Comparison of ENCODE assay signal across 12 cellular contexts in the genomic region with DNA sequence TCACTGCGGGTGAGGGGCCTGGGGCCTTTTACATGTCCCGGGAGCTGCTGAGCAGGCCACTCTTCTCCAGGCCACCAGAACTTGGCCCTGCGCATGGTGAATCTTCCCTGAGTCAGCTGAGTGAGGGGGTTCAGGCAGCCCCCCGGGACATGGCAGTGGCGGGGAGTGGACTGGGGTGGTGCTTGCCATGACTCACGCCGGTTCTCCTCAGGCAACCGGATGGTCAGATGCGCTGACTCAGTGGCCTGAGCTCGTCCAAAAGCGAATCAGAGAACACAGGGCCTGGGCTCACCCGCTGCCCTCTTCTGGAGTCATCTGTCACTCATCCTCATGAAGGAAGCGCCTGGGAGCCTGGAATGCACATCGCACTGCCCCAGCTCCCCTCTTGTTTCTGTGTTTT. TPM values are rescaled to one million over a fixed set of nuclear protein-coding genes. Genes with fewer than 3 reads are reported as not detected.
DNase-seq lines count a peak whose midpoint lies in the region; ATAC-seq, FAIRE-seq and TF ChIP-seq lines count a peak whose summit lies in the region.
"Had no signal": no experiment of that assay in that cellular context is flagged by ENCODE, and none has a peak within 500 bp of the region (broad histone marks: within the 10 kb centered on the region; RNA-seq: fewer than 3 reads in every experiment).

No MANE protein-coding gene starts in this region.

- H3K27ac ChIP-seq in SJSA1 (no peak overlapping the region), fibroblast of lung (ENCODE audit: insufficient read depth, low read length) (peak overlapping the region; percentile 22), pancreas (no peak overlapping the region)
- H3K27ac ChIP-seq: C4-2B had no signal

- H3K4me1 ChIP-seq in SJSA1 (replicated peaks) (peaks cover 16% of the 10 kb centered on the region), fibroblast of lung (ENCODE audit: control insufficient read depth, extremely low read depth, insufficient read depth, low read length) (peaks cover 5% of the 10 kb centered on the region), pancreas (no peaks in the 10 kb centered on the region)

- H3K36me3 Mint-ChIP-seq in natural killer cell treated with Interleukin-12 subunit alpha and Interleukin-12 subunit beta and Interleukin-15 and Interleukin-18, amount 100 ng/mL, for 72 hours: no peaks in the 10 kb centered on the region

- H3K4me3 Mint-ChIP-seq in natural killer cell treated with Interleukin-12 subunit alpha and Interleukin-12 subunit beta and Interleukin-15 and Interleukin-18, amount 100 ng/mL, for 72 hours: no peak overlapping the region

- H3K4me3 ChIP-seq in AG09309 (ENCODE audit: control insufficient read depth, low read depth, low read length): peak overlapping the region; percentile 23
- H3K4me3 ChIP-seq in SJSA1: no peak overlapping the region
- H3K4me3 ChIP-seq in fibroblast of lung (replicated peaks in 1 of 4; ENCODE audit: control extremely low read depth in 1 of 4, insufficient read depth in 1 of 4, low read depth in 3 of 4, low read length in 4 of 4): no peak overlapping the region
- no peak overlapping the region for H3K4me3 ChIP-seq in pancreas

- no peaks in the 10 kb centered on the region for H3K36me3 ChIP-seq in SJSA1
- H3K36me3 ChIP-seq in fibroblast of lung (ENCODE audit: control insufficient read depth, insufficient read depth, low read length): no peaks in the 10 kb centered on the region
- no peaks in the 10 kb centered on the region for H3K36me3 ChIP-seq in pancreas

- no peak overlapping the region for H3K27ac Mint-ChIP-seq in natural killer cell treated with Interleukin-12 subunit alpha and Interleukin-12 subunit beta and Interleukin-15 and Interleukin-18, amount 100 ng/mL, for 72 hours

- ATAC-seq in pancreas: peak in 3 of 4 donors; percentile 23 to 48 (median 37)
- no peak for ATAC-seq in HG02623 (IDR thresholded peaks at IDR 0.05; ENCODE audit: unreplicated experiment)
- no peak for ATAC-seq in natural killer cell treated with Interleukin-12 subunit alpha and Interleukin-12 subunit beta and Interleukin-15 and Interleukin-18, amount 100 ng/mL, for 72 hours

- 93 to 94% methylated on average over 14 of the region's 14 CpGs for WGBS in pancreas, 2 donors

- no peaks in the 10 kb centered on the region for H3K79me2 ChIP-seq in fibroblast of lung (ENCODE audit: control insufficient read depth, insufficient read depth, low read length)

- no peaks in the 10 kb centered on the region for H3K4me1 Mint-ChIP-seq in natural killer cell treated with Interleukin-12 subunit alpha and Interleukin-12 subunit beta and Interleukin-15 and Interleukin-18, amount 100 ng/mL, for 72 hours (ENCODE audit: low read depth in 2 of 2)

- DNase-seq in AG09309 (ENCODE audit: low read depth) (peak; percentile 58), SJSA1 (ENCODE audit: low read depth in 1 of 2, low spot score in 2 of 2) (peak; percentile 25 to 61), fibroblast of lung (ENCODE audit: low read depth in 2 of 2) (peak; percentile 78 to 91), pancreas (peak in 1 of 6 donors; percentile 43), NOMO-1 treated with DMSO at 0.1 percent for 48 hours (lab: John Stamatoyannopoulos, UW; ENCODE audit: unreplicated experiment) (no peak)
- DNase-seq in activated CD4-positive, alpha-beta T cell treated with anti-CD3 and anti-CD28 coated beads for 1 hour: no peak
- DNase-seq in natural killer cell treated with Interleukin-12 subunit alpha and Interleukin-12 subunit beta and Interleukin-15 and Interleukin-18, amount 100 ng/mL, for 72 hours (ENCODE audit: low spot score): no peak
- DNase-seq: effector CD8-positive, alpha-beta T cell; Kasumi-1; RPMI8226 had no signal

- peaks cover 14% of the 10 kb centered on the region in 2 donors for H3K27me3 Mint-ChIP-seq in natural killer cell treated with Interleukin-12 subunit alpha and Interleukin-12 subunit beta and Interleukin-15 and Interleukin-18, amount 100 ng/mL, for 72 hours

- H2AFZ ChIP-seq in fibroblast of lung (ENCODE audit: low read length): no peak overlapping the region

- no peaks in the 10 kb centered on the region for H3K9me3 Mint-ChIP-seq in natural killer cell treated with Interleukin-12 subunit alpha and Interleukin-12 subunit beta and Interleukin-15 and Interleukin-18, amount 100 ng/mL, for 72 hours

- H3K9me3 ChIP-seq in SJSA1 (replicated peaks) (no peaks in the 10 kb centered on the region), fibroblast of lung (ENCODE audit: control insufficient read depth, insufficient read depth, low read depth, low read length) (no peaks in the 10 kb centered on the region), pancreas (no peaks in the 10 kb centered on the region)

- no peaks in the 10 kb centered on the region for H4K20me1 ChIP-seq in fibroblast of lung (ENCODE audit: control insufficient read depth, extremely low read depth, insufficient read depth, low read length)

- no peak for FAIRE-seq in pancreas (lab: Jason Lieb, UNC)

- H3K4me2 ChIP-seq in fibroblast of lung (ENCODE audit: extremely low read depth, insufficient read depth, low read length): no peak overlapping the region

- no peak overlapping the region for H3K9ac ChIP-seq in fibroblast of lung (ENCODE audit: insufficient read depth, low read length)

- H3K27me3 ChIP-seq in SJSA1 (replicated peaks): 0 out of 2 replicates have a peak, but pooled peaks cover 3% of the 10 kb centered on the region
- H3K27me3 ChIP-seq in fibroblast of lung (ENCODE audit: control insufficient read depth, insufficient read depth, low read length): no peaks in the 10 kb centered on the region
- no peaks in the 10 kb centered on the region for H3K27me3 ChIP-seq in pancreas

- intact Hi-C loops in pancreas (cut with DNase I): no loop called here

- TF ChIP-seq CTCF in AG09309 (IDR thresholded peaks at IDR 0.05; ENCODE audit: control insufficient read depth, insufficient read depth, low read depth, low read length, missing control alignments) (no peak), fibroblast of lung (conservative IDR thresholded peaks at IDR 0.05 in 1 of 2, IDR thresholded peaks at IDR 0.05 in 1 of 2; ENCODE audit: low read depth in 1 of 2, low read length in 2 of 2) (no peak), pancreas (IDR thresholded peaks at IDR 0.05) (no peak)

RNA-seq across cellular contexts. Expression of a gene that starts 33.5 kb away (rescaled TPM):
- total RNA-seq in SJSA1 (2014; rRNA removed; shearing (Covaris generic)): 8.4 and 12.3 TPM in 2 replicates
- total RNA-seq in fibroblast of lung: 109 and 198 TPM in 2 replicates
- polyA plus RNA-seq in fibroblast of lung: 178 and 216 TPM in 2 replicates
- polyA plus RNA-seq in fibroblast of lung (2012): 143 and 170 TPM in 2 replicates
- polyA minus RNA-seq in fibroblast of lung (ENCODE audit: low replicate concordance): 24.3 and 53.8 TPM in 2 replicates
- total RNA-seq in pancreas: 10 to 100 TPM; 10.4 to 83.0 (median 21.7) TPM
- 10 to 100 TPM; 19.2 to 20.0 TPM for polyA plus RNA-seq in pancreas
- not detected for total RNA-seq in natural killer cell treated with Interleukin-12 subunit alpha and Interleukin-12 subunit beta and Interleukin-15 and Interleukin-18, amount 100 ng/mL, for 72 hours

RNA-seq across cellular contexts. Expression of a gene that starts 40.4 kb away (rescaled TPM):
- not detected in 2 replicates for total RNA-seq in SJSA1 (2014; rRNA removed; shearing (Covaris generic))
- total RNA-seq in fibroblast of lung (not detected in 2 replicates), pancreas (not detected)
- polyA plus RNA-seq in fibroblast of lung (not detected in 2 replicates), pancreas (not detected)
- not detected in 2 replicates for polyA plus RNA-seq in fibroblast of lung (2012)
- not detected in 2 replicates for polyA minus RNA-seq in fibroblast of lung (ENCODE audit: low replicate concordance)
- total RNA-seq in natural killer cell treated with Interleukin-12 subunit alpha and Interleukin-12 subunit beta and Interleukin-15 and Interleukin-18, amount 100 ng/mL, for 72 hours: not detected

Comparison
In these comparisons a context has a peak if more than half of its experiments do, and no peak if none do; other contexts are left out.
1. DNase-seq: peak in AG09309 (single experiment), SJSA1 (2 of 2) and fibroblast of lung (2 of 2); none in activated CD4-positive, alpha-beta T cell treated with anti-CD3 and anti-CD28 coated beads for 1 hour (single experiment), natural killer cell treated with Interleukin-12 subunit alpha and Interleukin-12 subunit beta and Interleukin-15 and Interleukin-18, amount 100 ng/mL, for 72 hours (single experiment) and NOMO-1 treated with DMSO at 0.1 percent for 48 hours (single experiment).
2. ATAC-seq: peak in pancreas (3 of 4); none in HG02623 (single experiment) and natural killer cell treated with Interleukin-12 subunit alpha and Interleukin-12 subunit beta and Interleukin-15 and Interleukin-18, amount 100 ng/mL, for 72 hours (0 of 2).